Comparison of ENCODE assay signal across 22 cellular contexts in genomic region chr10:77205135-77205534, GRCh38.
"Had no signal": no experiment of that assay in that cellular context is flagged by ENCODE, and none has a peak within 500 bp of the region (broad histone marks: within the 10 kb centered on the region; RNA-seq: fewer than 3 reads in every experiment).

No MANE protein-coding gene starts in this region.

- H3K27ac Mint-ChIP-seq: IgD-negative memory B cell had no signal

- H3K9me3 ChIP-seq: SJSA1 had no signal

- H3K4me3 Mint-ChIP-seq: IgD-negative memory B cell had no signal

- H3K9ac ChIP-seq: KMS-11 had no signal

- H3K27ac ChIP-seq: KMS-11, SJSA1, SK-N-MC had no signal

- H3K27me3 ChIP-seq: SJSA1 had no signal

- H3K4me1 Mint-ChIP-seq: IgD-negative memory B cell had no signal

- DNase-seq: Kasumi-1, MM.1S, NCI-H1092 treated with DMSO at 0.1 percent for 48 hours, NCI-H1436, NCI-H187, NCI-H2029, NCI-H2081 treated with DMSO at 0.1 percent for 48 hours, NCI-H2171, NCI-H226, NCI-H446, NCI-H510A, NCI-H524 treated with DMSO at 0.1 percent for 48 hours, NCI-H69, NCI-H774, Right ventricle myocardium superior, RPMI8226, SIG-M5 had no signal

- H3K4me3 ChIP-seq: K562, SJSA1, SK-N-MC had no signal

- H3K27me3 Mint-ChIP-seq: IgD-negative memory B cell had no signal

- ATAC-seq: K562 had no signal

- H3K36me3 ChIP-seq: SJSA1 had no signal

- H3K4me1 ChIP-seq: SJSA1 had no signal
